ENCODE assay signal across 11 cellular contexts in genomic region chr5:151005187-151005974, GRCh38. TPM values are rescaled to one million over a fixed set of nuclear protein-coding genes. Genes with fewer than 3 reads are reported as not detected.
DNase-seq lines count a peak whose midpoint lies in the region; ATAC-seq and TF ChIP-seq lines count a peak whose summit lies in the region.
"Had no signal": no experiment of that assay in that cellular context is flagged by ENCODE, and none has a peak within 500 bp of the region (broad histone marks: within the 10 kb centered on the region; RNA-seq: fewer than 3 reads in every experiment).

No MANE protein-coding gene starts in this region.

- H3K9me3 ChIP-seq in gastroesophageal sphincter (no peaks in the 10 kb centered on the region), mucosa of rectum (ENCODE audit: control insufficient read depth in 2 of 2, low read length in 2 of 2) (no peaks in the 10 kb centered on the region), thyroid gland (no peaks in the 10 kb centered on the region)
- H3K9me3 ChIP-seq in CD8-positive, alpha-beta memory T cell (ENCODE audit: low read length) = no peaks in the 10 kb centered on the region
- H3K9me3 ChIP-seq: BE2C had no signal

- H3K4me3 Mint-ChIP-seq in CD8-positive, alpha-beta memory T cell = no peak overlapping the region
- H3K4me3 Mint-ChIP-seq: WTC11 had no signal

- peak in 1 of 4 experiments; percentile 10 for TF ChIP-seq CTCF in gastroesophageal sphincter (IDR thresholded peaks at IDR 0.05)
- no peak for TF ChIP-seq CTCF in thyroid gland (IDR thresholded peaks at IDR 0.05)

- TF ChIP-seq EP300 in gastroesophageal sphincter (IDR thresholded peaks at IDR 0.05) = no peak

- no peaks in the 10 kb centered on the region for H3K4me1 Mint-ChIP-seq in CD8-positive, alpha-beta memory T cell

- CTCF ChIA-PET in CD8-positive, alpha-beta memory T cell (lab: Charles Lee) = no interaction called here

- H3K9ac ChIP-seq in mucosa of rectum (ENCODE audit: low read depth in 1 of 2, low read length in 2 of 2) = peak overlapping the region in 1 of 2 donors; percentile 21

- H3K27me3 ChIP-seq in gastroesophageal sphincter (no peaks in the 10 kb centered on the region), mucosa of rectum (ENCODE audit: control insufficient read depth in 2 of 2, insufficient read depth in 2 of 2, low read length in 2 of 2) (no peaks in the 10 kb centered on the region), thyroid gland (no peaks in the 10 kb centered on the region)
- no peaks in the 10 kb centered on the region for H3K27me3 ChIP-seq in CD8-positive, alpha-beta memory T cell (ENCODE audit: insufficient read depth, low read length, poor library complexity, severe bottlenecking)
- H3K27me3 ChIP-seq: BE2C had no signal

- ATAC-seq in gastroesophageal sphincter (peak; percentile 58), GM21528 (IDR thresholded peaks at IDR 0.05; ENCODE audit: low FRiP score, unreplicated experiment) (no peak)
- ATAC-seq: WTC11 had no signal

- POLR2A ChIA-PET in CD8-positive, alpha-beta memory T cell (lab: Charles Lee) = no interaction called here

- TF ChIP-seq POLR2A in gastroesophageal sphincter (IDR thresholded peaks at IDR 0.05) (no peak), thyroid gland (IDR thresholded peaks at IDR 0.05) (no peak)

- peak overlapping the region in 1 of 2 donors; percentile 30 for H3K4me3 ChIP-seq in gastroesophageal sphincter
- H3K4me3 ChIP-seq in mucosa of rectum (ENCODE audit: low read length in 2 of 2) = no peak overlapping the region
- H3K4me3 ChIP-seq in thyroid gland (replicated peaks in 1 of 3) = no peak overlapping the region
- no peak overlapping the region for H3K4me3 ChIP-seq in CD8-positive, alpha-beta memory T cell (ENCODE audit: low read length)

- 31 to 33% methylated on average over 4 to 5 of the region's 5 CpGs for WGBS in gastroesophageal sphincter (ENCODE audit: low coverage in 1 of 2), 2 donors
- WGBS in thyroid gland, 2 donors = 75 to 79% methylated on average over 5 of the region's 5 CpGs

- H3K27ac Mint-ChIP-seq in CD8-positive, alpha-beta memory T cell = no peak overlapping the region
- H3K27ac Mint-ChIP-seq: WTC11 had no signal

- DNase-seq in SW480 (ENCODE audit: low spot score) (peak; percentile 90), thyroid gland (peak; percentile 37 to 45), NCI-H2081 treated with DMSO at 0.1 percent for 48 hours (lab: John Stamatoyannopoulos, UW) (no peak), GDM1 (lab: John Stamatoyannopoulos, UW) (no peak)
- DNase-seq in CD8-positive, alpha-beta memory T cell = no peak
- DNase-seq: BE2C, NCI-H1436 treated with DMSO at 0.1 percent for 48 hours had no signal

- intact Hi-C loops in thyroid gland (cut with DNase I) = no loop called here

- peaks cover 19 to 62% (median 33%) of the 10 kb centered on the region in 3 donors for H3K4me1 ChIP-seq in gastroesophageal sphincter
- peaks cover 23 to 27% of the 10 kb centered on the region in 2 donors for H3K4me1 ChIP-seq in mucosa of rectum (ENCODE audit: control insufficient read depth in 2 of 2, insufficient read depth in 2 of 2, low read length in 2 of 2)
- peaks cover 25 to 52% of the 10 kb centered on the region in 2 donors for H3K4me1 ChIP-seq in thyroid gland
- H3K4me1 ChIP-seq in CD8-positive, alpha-beta memory T cell (ENCODE audit: insufficient read depth, low read length) = no peaks in the 10 kb centered on the region
- H3K4me1 ChIP-seq: BE2C had no signal

- no peaks in the 10 kb centered on the region for H3K9me3 Mint-ChIP-seq in CD8-positive, alpha-beta memory T cell
- H3K9me3 Mint-ChIP-seq: WTC11 had no signal

- H3K27ac ChIP-seq in gastroesophageal sphincter = peak overlapping the region; percentile 83 to 100 (median 94)
- H3K27ac ChIP-seq in mucosa of rectum (ENCODE audit: low read depth in 2 of 2, low read length in 2 of 2) = peak overlapping the region; percentile 74 to 81
- peak overlapping the region; percentile 51 to 79 (median 76) for H3K27ac ChIP-seq in thyroid gland
- H3K27ac ChIP-seq in CD8-positive, alpha-beta memory T cell (ENCODE audit: low read depth, low read length) = no peak overlapping the region

- peaks cover 7 to 15% of the 10 kb centered on the region in 2 donors for H3K27me3 Mint-ChIP-seq in CD8-positive, alpha-beta memory T cell

- H3K36me3 Mint-ChIP-seq in CD8-positive, alpha-beta memory T cell = peaks cover 0 to 4% (median 4%) of the 10 kb centered on the region in 3 donors
- H3K36me3 Mint-ChIP-seq: WTC11 had no signal

- H3K36me3 ChIP-seq in gastroesophageal sphincter (no peaks in the 10 kb centered on the region), mucosa of rectum (ENCODE audit: control insufficient read depth in 2 of 2, insufficient read depth in 2 of 2, low read length in 2 of 2) (no peaks in the 10 kb centered on the region), thyroid gland (no peaks in the 10 kb centered on the region)
- H3K36me3 ChIP-seq in CD8-positive, alpha-beta memory T cell (ENCODE audit: insufficient read depth, low read length) = no peaks in the 10 kb centered on the region
- H3K36me3 ChIP-seq: BE2C had no signal

RNA-seq across cellular contexts. Expression of gene GPX3, which starts 15.0 kb away (rescaled TPM):
- total RNA-seq in gastroesophageal sphincter (1,000 to 10,000 TPM in 3 of 4 donors, 100 to 1,000 TPM in 1; 690 to 3,141 (median 1,517) TPM), thyroid gland (over 10,000 TPM in 1 of 4 donors, 1,000 to 10,000 TPM in 3; 2,730 to 12,549 (median 7,201) TPM)
- total RNA-seq in CD8-positive, alpha-beta memory T cell = not detected
- polyA plus RNA-seq in CD8-positive, alpha-beta memory T cell = 0.63 TPM

Comparison
In these comparisons a context has a peak if more than half of its experiments do, and no peak if none do; other contexts are left out.
1. DNase-seq: peak in SW480 (single experiment) and thyroid gland (2 of 2); none in CD8-positive, alpha-beta memory T cell (0 of 5), NCI-H2081 treated with DMSO at 0.1 percent for 48 hours (single experiment) and GDM1 (single experiment).
2. RNA of gene GPX3, which starts 15.0 kb away (total RNA-seq): 2,730 to 12,549 TPM in thyroid gland and 690 to 3,141 TPM in gastroesophageal sphincter; not detected in CD8-positive, alpha-beta memory T cell; every median in the first group is over 100 times any median in the second.